Comparison of ENCODE assay signal across 8 cellular contexts in the genomic region with DNA sequence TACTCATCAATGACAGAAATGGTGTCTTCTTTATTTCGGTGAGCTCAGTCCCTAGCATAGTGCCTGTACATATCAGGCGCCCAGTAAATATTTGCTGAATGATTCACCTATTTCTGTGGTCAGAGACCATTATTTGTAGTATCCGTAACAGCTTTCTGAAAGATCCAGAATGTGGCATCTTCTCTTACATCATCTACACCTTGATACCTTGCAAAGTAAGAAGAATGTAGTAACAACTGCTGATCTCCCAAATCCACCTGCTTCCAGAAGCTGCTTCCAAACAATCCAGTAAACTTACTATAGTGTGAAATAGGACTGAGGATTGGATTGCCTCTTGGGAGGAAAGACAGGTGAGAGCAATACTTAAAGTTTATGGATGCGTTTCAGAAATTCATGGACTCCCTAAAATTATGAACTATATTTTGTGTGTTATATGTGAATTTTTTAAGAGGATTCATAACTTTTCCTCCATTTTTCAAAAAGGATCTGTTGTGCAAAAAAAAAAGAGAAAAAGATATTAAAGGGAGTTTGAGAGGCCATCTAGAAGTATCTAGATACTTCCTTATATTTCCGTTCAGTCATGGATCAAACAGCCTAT. TPM values are rescaled to one million over a fixed set of nuclear protein-coding genes. Genes with fewer than 3 reads are reported as not detected.
DNase-seq lines count a peak whose midpoint lies in the region; ATAC-seq, FAIRE-seq and TF ChIP-seq lines count a peak whose summit lies in the region.

No MANE protein-coding gene starts in this region.

- peaks cover 0 to 13% of the 10 kb centered on the region in 2 donors for H3K27me3 ChIP-seq in left lung

- H3K4me3 ChIP-seq in left lung = peak overlapping the region in 1 of 2 donors; percentile 97

- H3K27ac Mint-ChIP-seq in activated naive CD8-positive, alpha-beta T cell treated with anti-CD3 and anti-CD28 coated beads, Interleukin-2, amount 50 U/mL, for 24 hours = peak overlapping the region; percentile 91

- DNase-seq in ACHN (peak; percentile 69), HPDE6-E6E7 (ENCODE audit: extremely low spot score) (peak; percentile 15), left lung (no peak), urothelium cell line (ENCODE audit: low spot score) (peak; percentile 48), GM03348 (ENCODE audit: low spot score) (no peak), nucleus accumbens (lab: John Stamatoyannopoulos, UW) (no peak)
- no peak for DNase-seq in activated naive CD8-positive, alpha-beta T cell treated with anti-CD3 and anti-CD28 coated beads, Interleukin-2, amount 50 U/mL, for 24 hours

- peak overlapping the region; percentile 96 for H3K4me3 Mint-ChIP-seq in activated naive CD8-positive, alpha-beta T cell treated with anti-CD3 and anti-CD28 coated beads, Interleukin-2, amount 50 U/mL, for 24 hours

- no peak for ATAC-seq in activated naive CD8-positive, alpha-beta T cell treated with anti-CD3 and anti-CD28 coated beads, Interleukin-2, amount 50 U/mL, for 24 hours
- ATAC-seq in left lung (no peak), HG02973 (IDR thresholded peaks at IDR 0.05; ENCODE audit: unreplicated experiment) (no peak)

- FAIRE-seq in urothelium cell line (lab: Jason Lieb, UNC) = no peak

- H3K36me3 Mint-ChIP-seq in activated naive CD8-positive, alpha-beta T cell treated with anti-CD3 and anti-CD28 coated beads, Interleukin-2, amount 50 U/mL, for 24 hours (ENCODE audit: low read depth) = peaks cover 18% of the 10 kb centered on the region

- in situ Hi-C loops in ACHN (cut with HindIII; ENCODE audit: low pct_ligation_motif_present, low pct_unique_long_range_greater_than_20kb, low sequenced_read_pairs) = no loop called here

- H3K9me3 Mint-ChIP-seq in activated naive CD8-positive, alpha-beta T cell treated with anti-CD3 and anti-CD28 coated beads, Interleukin-2, amount 50 U/mL, for 24 hours = no peaks in the 10 kb centered on the region

- intact Hi-C loops in left lung (cut with DNase I) = no loop called here

- H3K4me1 Mint-ChIP-seq in activated naive CD8-positive, alpha-beta T cell treated with anti-CD3 and anti-CD28 coated beads, Interleukin-2, amount 50 U/mL, for 24 hours = peaks cover 49% of the 10 kb centered on the region

- no peaks in the 10 kb centered on the region for H3K9me3 ChIP-seq in left lung

- H3K27me3 Mint-ChIP-seq in activated naive CD8-positive, alpha-beta T cell treated with anti-CD3 and anti-CD28 coated beads, Interleukin-2, amount 50 U/mL, for 24 hours = no peaks in the 10 kb centered on the region

- TF ChIP-seq CTCF in left lung (IDR thresholded peaks at IDR 0.05) = no peak

- H3K4me1 ChIP-seq in left lung = peaks cover 5 to 30% of the 10 kb centered on the region in 2 donors

- H3K27ac ChIP-seq in left lung = peak overlapping the region; percentile 93 to 99

- H3K36me3 ChIP-seq in left lung = peaks cover 0 to 3% of the 10 kb centered on the region in 2 donors

RNA-seq across cellular contexts. Expression of a gene that starts 0.9 kb away (rescaled TPM):
- 10 to 100 TPM; 32.9 to 33.4 TPM for total RNA-seq in left lung

Comparison
In these comparisons a context has a peak if more than half of its experiments do, and no peak if none do; other contexts are left out.
1. DNase-seq: peak in ACHN (single experiment), HPDE6-E6E7 (single experiment) and urothelium cell line (single experiment); none in activated naive CD8-positive, alpha-beta T cell treated with anti-CD3 and anti-CD28 coated beads, Interleukin-2, amount 50 U/mL, for 24 hours (single experiment), left lung (0 of 2), GM03348 (single experiment) and nucleus accumbens (0 of 56).